In the genomic region with DNA sequence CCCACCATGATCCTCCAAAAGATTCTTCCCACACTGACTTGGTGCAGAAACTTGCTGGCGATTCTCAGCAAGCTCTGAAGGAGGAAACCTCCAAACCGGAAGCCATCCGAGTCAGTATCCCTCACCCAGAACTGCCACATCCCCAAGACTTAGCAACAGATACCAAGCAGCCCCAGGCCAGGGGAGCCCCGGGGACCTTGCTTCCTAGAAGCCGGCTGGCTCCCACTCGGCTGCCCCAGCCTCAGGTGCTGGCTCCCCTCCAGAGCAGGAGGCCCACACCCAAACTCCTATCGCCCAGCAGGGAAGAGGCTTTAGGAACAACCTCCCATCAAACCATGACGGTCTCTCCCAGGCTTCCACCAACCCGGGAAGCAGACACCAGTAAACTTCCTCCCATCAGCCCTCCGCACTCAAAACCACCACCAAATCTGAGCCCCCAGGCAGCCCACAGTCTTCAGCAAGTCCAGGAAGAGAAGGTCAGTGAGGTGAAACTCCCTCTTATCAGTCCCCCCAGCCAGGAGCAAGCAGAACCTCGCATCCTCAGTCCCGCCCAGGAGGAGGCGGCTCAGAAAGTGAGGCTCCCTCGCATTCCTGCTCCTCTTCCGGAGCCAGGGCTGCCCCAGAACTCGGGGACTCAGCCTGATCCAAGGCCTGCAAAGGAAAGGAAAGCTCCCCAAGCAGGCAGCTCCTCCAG, we compare ENCODE assay signal across 23 cellular contexts.
"Had no signal": no experiment of that assay in that cellular context is flagged by ENCODE, and none has a peak within 500 bp of the region (broad histone marks: within the 10 kb centered on the region; RNA-seq: fewer than 3 reads in every experiment).

No MANE protein-coding gene starts in this region.

- H3K36me3 Mint-ChIP-seq: mesothelial cell of epicardium; natural killer cell; stimulated activated naive B cell treated with anti-CD40 and anti-IgM and Interleukin-4, amounts not matched to agents 10 μg/mL and 1 μg/mL and 100 μg/mL, for 72 hours had no signal

- H3K4me1 ChIP-seq: esophagus muscularis mucosa, gastrocnemius medialis, parathyroid adenoma, prostate gland, stomach, transverse colon had no signal

- H3K4me1 Mint-ChIP-seq: mesothelial cell of epicardium; natural killer cell; stimulated activated naive B cell treated with anti-CD40 and anti-IgM and Interleukin-4, amounts not matched to agents 10 μg/mL and 1 μg/mL and 100 μg/mL, for 72 hours had no signal

- H3K9ac ChIP-seq: parathyroid adenoma had no signal

- FAIRE-seq: islet of Langerhans had no signal

- H3K4me3 ChIP-seq: esophagus muscularis mucosa, gastrocnemius medialis, heart right ventricle, prostate gland, right lobe of liver, spleen, stomach, thoracic aorta, transverse colon had no signal

- H3K4me3 Mint-ChIP-seq: effector memory CD8-positive, alpha-beta T cell; mesothelial cell of epicardium; natural killer cell; stimulated activated naive B cell treated with anti-CD40 and anti-IgM and Interleukin-4, amounts not matched to agents 10 μg/mL and 1 μg/mL and 100 μg/mL, for 72 hours had no signal

- H3K9me3 ChIP-seq: esophagus muscularis mucosa, gastrocnemius medialis, heart right ventricle, prostate gland, right lobe of liver, spleen, stomach, thoracic aorta, transverse colon had no signal

- H3K27ac Mint-ChIP-seq: effector memory CD8-positive, alpha-beta T cell; mesothelial cell of epicardium; natural killer cell; stimulated activated naive B cell treated with anti-CD40 and anti-IgM and Interleukin-4, amounts not matched to agents 10 μg/mL and 1 μg/mL and 100 μg/mL, for 72 hours had no signal

- H2AFZ ChIP-seq: parathyroid adenoma had no signal

- H3K27ac ChIP-seq: epithelial cell of prostate, esophagus muscularis mucosa, gastrocnemius medialis, heart right ventricle, parathyroid adenoma, prostate gland, right lobe of liver, spleen, stomach, thoracic aorta, transverse colon had no signal

- DNase-seq: effector memory CD8-positive, alpha-beta T cell; gastrocnemius medialis; heart right ventricle; hypothalamus; mammary epithelial cell; natural killer cell; right lobe of liver; spleen; stimulated activated CD4-positive, alpha-beta T cell treated with anti-CD3 and anti-CD28 coated beads, Interleukin-15, amount 100 ng/mL, for 24 hours; stimulated activated CD4-positive, alpha-beta T cell treated with anti-CD3 and anti-CD28 coated beads, Interleukin-1b, Interleukin-23, amount 100 ng/mL, for 48 hours; stimulated activated CD4-positive, alpha-beta T cell treated with anti-CD3 and anti-CD28 coated beads, Interleukin-4, amount 100 ng/mL, for 24 hours; stimulated activated naive B cell treated with anti-CD40 and anti-IgM and Interleukin-4, amounts not matched to agents 10 μg/mL and 1 μg/mL and 100 μg/mL, for 72 hours; stomach; substantia nigra; transverse colon had no signal

- H3K9me3 Mint-ChIP-seq: effector memory CD8-positive, alpha-beta T cell; mesothelial cell of epicardium; natural killer cell had no signal

- ATAC-seq: effector memory CD8-positive, alpha-beta T cell; gastrocnemius medialis; left lobe of liver; natural killer cell; right lobe of liver; stimulated activated naive B cell treated with anti-CD40 and anti-IgM and Interleukin-4, amounts not matched to agents 10 μg/mL and 1 μg/mL and 100 μg/mL, for 72 hours had no signal

- H3K27me3 ChIP-seq: esophagus muscularis mucosa, gastrocnemius medialis, right lobe of liver, spleen, stomach, transverse colon had no signal

- H3K36me3 ChIP-seq: esophagus muscularis mucosa, gastrocnemius medialis, heart right ventricle, prostate gland, right lobe of liver, spleen, stomach, thoracic aorta, transverse colon had no signal
